In the genomic region with DNA sequence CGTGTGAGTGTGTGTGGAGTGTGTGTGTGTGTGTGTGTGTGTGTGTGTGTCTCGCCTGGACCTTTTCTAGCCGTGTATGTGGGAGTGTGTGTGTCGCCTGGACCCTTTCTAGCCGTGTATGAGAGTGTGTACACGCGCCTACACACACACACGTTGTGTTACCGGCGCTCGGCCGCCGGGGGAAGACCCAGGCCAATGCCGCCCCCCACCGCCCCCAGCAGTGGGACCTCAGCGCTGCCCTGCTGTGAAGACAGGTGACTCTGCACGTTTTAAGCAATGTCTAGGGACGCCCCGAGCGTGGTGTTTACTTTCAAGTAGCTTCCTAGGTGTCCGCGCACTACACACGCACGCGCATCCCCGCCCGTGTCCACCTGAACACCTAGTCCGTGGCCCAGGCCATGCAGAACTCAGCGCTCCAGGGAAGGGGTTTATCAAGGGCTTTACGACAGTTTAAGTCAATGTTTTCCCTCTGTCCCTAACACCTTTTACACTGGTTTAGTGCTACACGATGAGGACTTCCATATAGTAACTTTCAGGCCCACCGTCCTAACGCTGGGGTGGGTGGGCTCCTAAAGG, we compare ENCODE assay signal across 8 cellular contexts. TPM values are rescaled to one million over a fixed set of nuclear protein-coding genes. Genes with fewer than 3 reads are reported as not detected.
DNase-seq lines count a peak whose midpoint lies in the region; ATAC-seq and TF ChIP-seq lines count a peak whose summit lies in the region.

No MANE protein-coding gene starts in this region.

- H3K9ac ChIP-seq in neural progenitor cell, result no peak overlapping the region

- H3K4me3 Mint-ChIP-seq in activated T-cell treated with anti-CD3 and anti-CD28 coated beads, Interleukin-2, amount 50 U/mL, for 24 hours, result peak overlapping the region; percentile 84
- peak overlapping the region; percentile 89 for H3K4me3 Mint-ChIP-seq in neural progenitor cell

- peaks cover 61% of the 10 kb centered on the region for H3K27me3 ChIP-seq in neural progenitor cell

- TF ChIP-seq CTCF in neural progenitor cell (IDR thresholded peaks at IDR 0.05), result peak; percentile 1

- DNase-seq in ELF-1 (ENCODE audit: low read depth, low spot score), result peak; percentile 63
- peak; percentile 70 for DNase-seq in NCI-H345 treated with DMSO at 0.1 percent for 48 hours (lab: John Stamatoyannopoulos, UW; ENCODE audit: unreplicated experiment)
- DNase-seq in activated T-cell treated with anti-CD3 and anti-CD28 coated beads, Interleukin-2, amount 50 U/mL, for 24 hours, result peak; percentile 79
- DNase-seq in fibroblast of gingiva (ENCODE audit: low read depth), result peak; percentile 17
- DNase-seq in neural progenitor cell (ENCODE audit: low spot score), result peak; percentile 42
- DNase-seq in hepatic stellate cell (ENCODE audit: low spot score), result no peak
- no peak for DNase-seq in AG20443 (ENCODE audit: low spot score)

- H3K36me3 Mint-ChIP-seq in activated T-cell treated with anti-CD3 and anti-CD28 coated beads, Interleukin-2, amount 50 U/mL, for 24 hours (ENCODE audit: low read depth), result peaks cover 37% of the 10 kb centered on the region
- peaks cover 5% of the 10 kb centered on the region for H3K36me3 Mint-ChIP-seq in neural progenitor cell

- H3K4me1 Mint-ChIP-seq in activated T-cell treated with anti-CD3 and anti-CD28 coated beads, Interleukin-2, amount 50 U/mL, for 24 hours (ENCODE audit: low read depth), result peaks cover 31% of the 10 kb centered on the region
- H3K4me1 Mint-ChIP-seq in neural progenitor cell, result peaks cover 34% of the 10 kb centered on the region

- H4K20me1 ChIP-seq in neural progenitor cell (ENCODE audit: low read depth), result peaks cover 8% of the 10 kb centered on the region

- H3K27me3 Mint-ChIP-seq in activated T-cell treated with anti-CD3 and anti-CD28 coated beads, Interleukin-2, amount 50 U/mL, for 24 hours, result no peaks in the 10 kb centered on the region
- H3K27me3 Mint-ChIP-seq in neural progenitor cell (ENCODE audit: insufficient read depth, low read depth), result peaks cover 13% of the 10 kb centered on the region

- H3K36me3 ChIP-seq in neural progenitor cell, result no peaks in the 10 kb centered on the region

- H3K4me1 ChIP-seq in neural progenitor cell, result peaks cover 12% of the 10 kb centered on the region

- H3K9me3 Mint-ChIP-seq in activated T-cell treated with anti-CD3 and anti-CD28 coated beads, Interleukin-2, amount 50 U/mL, for 24 hours, result no peaks in the 10 kb centered on the region
- H3K9me3 Mint-ChIP-seq in neural progenitor cell, result no peaks in the 10 kb centered on the region

- peak overlapping the region; percentile 4 for H2AFZ ChIP-seq in neural progenitor cell (replicated peaks)

- peak overlapping the region; percentile 77 for H3K4me2 ChIP-seq in neural progenitor cell

- no peaks in the 10 kb centered on the region for H3K9me3 ChIP-seq in neural progenitor cell (ENCODE audit: low read depth)

- peak; percentile 1 for ATAC-seq in HG02571 (IDR thresholded peaks at IDR 0.05; ENCODE audit: unreplicated experiment)

- peaks cover 32% of the 10 kb centered on the region for H3F3A ChIP-seq in neural progenitor cell (ENCODE audit: low read depth)

- H3K27ac Mint-ChIP-seq in activated T-cell treated with anti-CD3 and anti-CD28 coated beads, Interleukin-2, amount 50 U/mL, for 24 hours, result peak overlapping the region; percentile 94
- peak overlapping the region; percentile 94 for H3K27ac Mint-ChIP-seq in neural progenitor cell

- peak overlapping the region; percentile 61 for H3K4me3 ChIP-seq in neural progenitor cell

- no peak overlapping the region for H3K27ac ChIP-seq in neural progenitor cell

- H3K79me2 ChIP-seq in neural progenitor cell (ENCODE audit: low read depth), result no peaks in the 10 kb centered on the region

RNA-seq across cellular contexts. Expression of gene BCL2, which starts 1.2 kb away (rescaled TPM):
- total RNA-seq in neural progenitor cell (ENCODE audit: low replicate concordance), result 4.2 and 4.9 TPM in 2 replicates

RNA-seq across cellular contexts. Expression of gene KDSR, which starts 46.2 kb away (rescaled TPM):
- total RNA-seq in neural progenitor cell (ENCODE audit: low replicate concordance), result 20.6 and 21.2 TPM in 2 replicates

Comparison
In these comparisons a context has a peak if more than half of its experiments do, and no peak if none do; other contexts are left out.
1. DNase-seq: peak in ELF-1 (single experiment), NCI-H345 treated with DMSO at 0.1 percent for 48 hours (single experiment), activated T-cell treated with anti-CD3 and anti-CD28 coated beads, Interleukin-2, amount 50 U/mL, for 24 hours (single experiment), fibroblast of gingiva (single experiment) and neural progenitor cell (single experiment); none in hepatic stellate cell (single experiment) and AG20443 (single experiment).